In genomic region chr1:93679546-93679945, GRCh38 we compare ENCODE assay signal across 1 cellular context.
TF ChIP-seq lines count a peak whose summit lies in the region.

No MANE protein-coding gene starts in this region.

TF ChIP-seq in HCT116, 20 proteins besides CTCF, POLR2A, EP300 and RAD21 (continued from another document):
- TF ChIP-seq CBX3 (IDR thresholded peaks at IDR 0.05; ENCODE audit: low read depth) (no peak), SP1 (IDR thresholded peaks at IDR 0.05; ENCODE audit: low read depth) (no peak), SRF (IDR thresholded peaks at IDR 0.05; ENCODE audit: low read depth) (no peak)
- TF ChIP-seq, protein P1, sequence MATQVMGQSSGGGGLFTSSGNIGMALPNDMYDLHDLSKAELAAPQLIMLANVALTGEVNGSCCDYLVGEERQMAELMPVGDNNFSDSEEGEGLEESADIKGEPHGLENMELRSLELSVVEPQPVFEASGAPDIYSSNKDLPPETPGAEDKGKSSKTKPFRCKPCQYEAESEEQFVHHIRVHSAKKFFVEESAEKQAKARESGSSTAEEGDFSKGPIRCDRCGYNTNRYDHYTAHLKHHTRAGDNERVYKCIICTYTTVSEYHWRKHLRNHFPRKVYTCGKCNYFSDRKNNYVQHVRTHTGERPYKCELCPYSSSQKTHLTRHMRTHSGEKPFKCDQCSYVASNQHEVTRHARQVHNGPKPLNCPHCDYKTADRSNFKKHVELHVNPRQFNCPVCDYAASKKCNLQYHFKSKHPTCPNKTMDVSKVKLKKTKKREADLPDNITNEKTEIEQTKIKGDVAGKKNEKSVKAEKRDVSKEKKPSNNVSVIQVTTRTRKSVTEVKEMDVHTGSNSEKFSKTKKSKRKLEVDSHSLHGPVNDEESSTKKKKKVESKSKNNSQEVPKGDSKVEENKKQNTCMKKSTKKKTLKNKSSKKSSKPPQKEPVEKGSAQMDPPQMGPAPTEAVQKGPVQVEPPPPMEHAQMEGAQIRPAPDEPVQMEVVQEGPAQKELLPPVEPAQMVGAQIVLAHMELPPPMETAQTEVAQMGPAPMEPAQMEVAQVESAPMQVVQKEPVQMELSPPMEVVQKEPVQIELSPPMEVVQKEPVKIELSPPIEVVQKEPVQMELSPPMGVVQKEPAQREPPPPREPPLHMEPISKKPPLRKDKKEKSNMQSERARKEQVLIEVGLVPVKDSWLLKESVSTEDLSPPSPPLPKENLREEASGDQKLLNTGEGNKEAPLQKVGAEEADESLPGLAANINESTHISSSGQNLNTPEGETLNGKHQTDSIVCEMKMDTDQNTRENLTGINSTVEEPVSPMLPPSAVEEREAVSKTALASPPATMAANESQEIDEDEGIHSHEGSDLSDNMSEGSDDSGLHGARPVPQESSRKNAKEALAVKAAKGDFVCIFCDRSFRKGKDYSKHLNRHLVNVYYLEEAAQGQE (IDR thresholded peaks at IDR 0.05; ENCODE audit: low read depth) = no peak
